ENCODE assay signal across 8 cellular contexts in genomic region chr5:115838885-115839518, GRCh38. TPM values are rescaled to one million over a fixed set of nuclear protein-coding genes. Genes with fewer than 3 reads are reported as not detected.
A peak's percentile ranks its signal among the peaks of the same experiment; 100 is the strongest.
DNase-seq lines count a peak whose midpoint lies in the region; ATAC-seq, FAIRE-seq and TF ChIP-seq lines count a peak whose summit lies in the region.

No MANE protein-coding gene starts in this region.

- TF ChIP-seq CTCF in C4-2B (conservative IDR thresholded peaks at IDR 0.05) (peak; percentile 81), IMR-90 (conservative IDR thresholded peaks at IDR 0.05; ENCODE audit: low read depth, low read length) (peak; percentile 56)

- peaks cover 50% of the 10 kb centered on the region for H3K36me3 Mint-ChIP-seq in dendritic cell treated with granulocyte-macrophage colony-stimulating factor and Interleukin-4, amounts not matched to agents 40 ng/mL and 50 ng/mL, for 4 days (ENCODE audit: low read depth)
- H3K36me3 Mint-ChIP-seq in naive thymus-derived CD4-positive, alpha-beta T cell, result peaks cover 5 to 31% (median 19%) of the 10 kb centered on the region in 5 donors

- no TSS peak for BruUV-seq in IMR-90 (replicated peaks; lab: Mats Ljungman, UMichigan)

- H4K5ac ChIP-seq in IMR-90 (ENCODE audit: low read depth, low read length), result no peak overlapping the region

- H2BK5ac ChIP-seq in IMR-90 (ENCODE audit: low read depth, low read length, poor library complexity, severe bottlenecking), result no peak overlapping the region

- H3K14ac ChIP-seq in IMR-90 (replicated peaks; ENCODE audit: low read depth, low read length), result no peak overlapping the region

- ATAC-seq in IMR-90 (ENCODE audit: low read depth) (no peak), HG02840 (IDR thresholded peaks at IDR 0.05; ENCODE audit: low FRiP score, unreplicated experiment) (no peak), HG02884 (IDR thresholded peaks at IDR 0.05; ENCODE audit: unreplicated experiment) (no peak)
- peak; percentile 44 for ATAC-seq in naive thymus-derived CD4-positive, alpha-beta T cell

- H4K20me1 ChIP-seq in IMR-90 (ENCODE audit: insufficient read depth, low read length), result peaks cover 23% of the 10 kb centered on the region

- H3K36me3 ChIP-seq in IMR-90 (ENCODE audit: control insufficient read depth, insufficient read depth, low read length), result peaks cover 10% of the 10 kb centered on the region
- H3K36me3 ChIP-seq in naive thymus-derived CD4-positive, alpha-beta T cell (ENCODE audit: control insufficient read depth in 2 of 3, insufficient read depth in 3 of 3, low read length in 3 of 3), result peaks cover 13 to 34% (median 20%) of the 10 kb centered on the region in 3 experiments

- peak; percentile 46 for TF ChIP-seq RAD21 in IMR-90 (IDR thresholded peaks at IDR 0.05; ENCODE audit: low read length)

- intact Hi-C loops in IMR-90 (cut with micrococcal nuclease), result loop anchor here (1.0 to 10.0 kb wide), 3 partner anchors 205 to 527 kb away; partner anchors contain the start of gene FEM1C
- intact Hi-C loops in dendritic cell treated with granulocyte-macrophage colony-stimulating factor and Interleukin-4, amounts not matched to agents 40 ng/mL and 50 ng/mL, for 4 days (cut with micrococcal nuclease), result loop anchor here (2.0 to 5.0 kb wide), 2 partner anchors 202 to 532 kb away; no protein-coding TSS in a partner anchor
- intact Hi-C loops in naive thymus-derived CD4-positive, alpha-beta T cell (cut with micrococcal nuclease), result loop anchor here (1.0 to 2.0 kb wide), 5 partner anchors 8 to 530 kb away; no protein-coding TSS in a partner anchor

- H3K4me3 ChIP-seq in IMR-90 (ENCODE audit: insufficient read depth, low read depth, low read length), result no peak overlapping the region
- H3K4me3 ChIP-seq in naive thymus-derived CD4-positive, alpha-beta T cell (ENCODE audit: low read length), result peak overlapping the region; percentile 19

- H3K27me3 Mint-ChIP-seq in dendritic cell treated with granulocyte-macrophage colony-stimulating factor and Interleukin-4, amounts not matched to agents 40 ng/mL and 50 ng/mL, for 4 days, result no peaks in the 10 kb centered on the region
- peaks cover 0 to 7% (median 0%) of the 10 kb centered on the region in 5 donors for H3K27me3 Mint-ChIP-seq in naive thymus-derived CD4-positive, alpha-beta T cell

- peaks cover 13 to 17% of the 10 kb centered on the region in 2 experiments for H3K79me1 ChIP-seq in IMR-90 (ENCODE audit: low read depth in 1 of 2, low read length in 2 of 2)

- no peak overlapping the region for H2AK9ac ChIP-seq in IMR-90 (replicated peaks; ENCODE audit: low read depth, low read length, poor library complexity)

- H2BK120ac ChIP-seq in IMR-90 (ENCODE audit: low read depth, low read length), result no peak overlapping the region

- H3K9ac ChIP-seq in IMR-90 (ENCODE audit: low read depth, low read length), result no peak overlapping the region

- H3K27ac ChIP-seq in C4-2B, result no peak overlapping the region
- no peak overlapping the region for H3K27ac ChIP-seq in IMR-90 (ENCODE audit: insufficient read depth, low read length)
- H3K27ac ChIP-seq in naive thymus-derived CD4-positive, alpha-beta T cell (ENCODE audit: low read depth, low read length), result peak overlapping the region; percentile 42

- H3K56ac ChIP-seq in IMR-90 (ENCODE audit: extremely low read depth, insufficient read depth, low read length), result no peak overlapping the region

- H3K23ac ChIP-seq in IMR-90 (ENCODE audit: low read depth, low read length), result no peak overlapping the region

- H3K4me1 Mint-ChIP-seq in dendritic cell treated with granulocyte-macrophage colony-stimulating factor and Interleukin-4, amounts not matched to agents 40 ng/mL and 50 ng/mL, for 4 days (ENCODE audit: low read depth), result peaks cover 43% of the 10 kb centered on the region
- peaks cover 30 to 74% (median 60%) of the 10 kb centered on the region in 7 donors for H3K4me1 Mint-ChIP-seq in naive thymus-derived CD4-positive, alpha-beta T cell

- no peaks in the 10 kb centered on the region for H3K9me3 Mint-ChIP-seq in dendritic cell treated with granulocyte-macrophage colony-stimulating factor and Interleukin-4, amounts not matched to agents 40 ng/mL and 50 ng/mL, for 4 days
- no peaks in the 10 kb centered on the region for H3K9me3 Mint-ChIP-seq in naive thymus-derived CD4-positive, alpha-beta T cell

- dilution Hi-C loops in IMR-90 (cut with HindIII; ENCODE audit: low sequenced_read_pairs, unreplicated experiment), result no loop called here

- CTCF ChIA-PET in IMR-90 (lab: Yijun Ruan, JAX), result interaction anchor here (0.7 to 2.1 kb wide), 2 partner anchors 204 to 335 kb away, joined by 3 to 5 read pairs; no protein-coding TSS in a partner anchor
- CTCF ChIA-PET in naive thymus-derived CD4-positive, alpha-beta T cell (lab: Charles Lee), result interaction anchor here (1.0 to 1.2 kb wide), 2 partner anchors 204 to 529 kb away, joined by 3 to 5 read pairs; no protein-coding TSS in a partner anchor

- H3K4me2 ChIP-seq in IMR-90 (ENCODE audit: low read depth, low read length), result peak overlapping the region; percentile 54

- no peak for TF ChIP-seq POLR2A in GM12891 (IDR thresholded peaks at IDR 0.05; ENCODE audit: low read depth, low read length)
- no peak for TF ChIP-seq POLR2A in IMR-90 (IDR thresholded peaks at IDR 0.05; ENCODE audit: low read depth, low read length)

- H3K4me3 Mint-ChIP-seq in dendritic cell treated with granulocyte-macrophage colony-stimulating factor and Interleukin-4, amounts not matched to agents 40 ng/mL and 50 ng/mL, for 4 days, result peak overlapping the region; percentile 50
- peak overlapping the region; percentile 76 to 100 (median 98) for H3K4me3 Mint-ChIP-seq in naive thymus-derived CD4-positive, alpha-beta T cell

- H3K18ac ChIP-seq in IMR-90 (ENCODE audit: low read depth, low read length), result no peak overlapping the region

- no peak overlapping the region for H3K4ac ChIP-seq in IMR-90 (ENCODE audit: low read depth, low read length)

- no peaks in the 10 kb centered on the region for H3K9me3 ChIP-seq in IMR-90 (ENCODE audit: control insufficient read depth, insufficient read depth, low read length)
- no peaks in the 10 kb centered on the region for H3K9me3 ChIP-seq in naive thymus-derived CD4-positive, alpha-beta T cell (ENCODE audit: control insufficient read depth in 2 of 3, low read length in 3 of 3)

- no peak overlapping the region for H4K91ac ChIP-seq in IMR-90 (ENCODE audit: insufficient read depth, low read depth, low read length)

- no CpG with 5 or more reads among the region's 10 CpGs for WGBS in IMR-90 (ENCODE audit: extremely low coverage in 2 of 2, insufficient read length in 1 of 2), 2 experiments

- H4K8ac ChIP-seq in IMR-90 (ENCODE audit: low read depth in 2 of 2, low read length in 2 of 2), result no peak overlapping the region

- no peak overlapping the region for H2BK15ac ChIP-seq in IMR-90 (ENCODE audit: low read depth, low read length)

- H3K4me1 ChIP-seq in IMR-90 (ENCODE audit: control insufficient read depth, insufficient read depth, low read length), result peaks cover 5% of the 10 kb centered on the region
- H3K4me1 ChIP-seq in naive thymus-derived CD4-positive, alpha-beta T cell (ENCODE audit: control insufficient read depth in 2 of 2, insufficient read depth in 2 of 2, low read length in 2 of 2), result peaks cover 34 to 36% of the 10 kb centered on the region in 2 donors

- H3K9me1 ChIP-seq in IMR-90 (ENCODE audit: insufficient read depth, low read length), result peaks cover 2% of the 10 kb centered on the region; the same call in 1 of the 2 replicates

- H2BK20ac ChIP-seq in IMR-90 (ENCODE audit: low read depth, low read length), result no peak overlapping the region

- FAIRE-seq in GM12891 (lab: Jason Lieb, UNC), result peak; percentile 38

- in situ Hi-C loops in IMR-90 (cut with MboI; ENCODE audit: low sequenced_read_pairs), result loop anchor here (5.0 to 25.0 kb wide), 2 partner anchors 212 to 552 kb away; partner anchors contain the start of genes CCDC112 and TMED7
- in situ Hi-C loops in SK-MEL-5 (cut with HindIII; ENCODE audit: low pct_unique_long_range_greater_than_20kb, low sequenced_read_pairs), result no loop called here

- POLR2A ChIA-PET in IMR-90 (lab: Charles Lee; ENCODE audit: unreplicated experiment), result no interaction called here
- POLR2A ChIA-PET in naive thymus-derived CD4-positive, alpha-beta T cell (lab: Charles Lee), result interaction anchor here (0.6 to 1.2 kb wide), 3 partner anchors 213 to 661 kb away, joined by 3 to 6 read pairs (median 4); partner anchors contain the start of gene COMMD10

- no peak overlapping the region for H2AK5ac ChIP-seq in IMR-90 (ENCODE audit: low read depth, low read length)

- H2AFZ ChIP-seq in IMR-90 (replicated peaks; ENCODE audit: low read length, poor library complexity), result no peak overlapping the region

- no peaks in the 10 kb centered on the region for H3K27me3 ChIP-seq in IMR-90 (ENCODE audit: control insufficient read depth, insufficient read depth, low read length)
- no peaks in the 10 kb centered on the region for H3K27me3 ChIP-seq in naive thymus-derived CD4-positive, alpha-beta T cell (ENCODE audit: control insufficient read depth in 2 of 2, insufficient read depth in 2 of 2, low read length in 2 of 2)

- no peak for DNase-seq in GM12891 (ENCODE audit: insufficient read length, low spot score)
- peak; percentile 53 for DNase-seq in IMR-90
- peak; percentile 81 for DNase-seq in SK-MEL-5 (ENCODE audit: low read depth, low spot score)
- DNase-seq in naive thymus-derived CD4-positive, alpha-beta T cell, result peak in 7 of 9 donors; percentile 48 to 73 (median 69)

- no peak overlapping the region for H3K27ac Mint-ChIP-seq in dendritic cell treated with granulocyte-macrophage colony-stimulating factor and Interleukin-4, amounts not matched to agents 40 ng/mL and 50 ng/mL, for 4 days
- H3K27ac Mint-ChIP-seq in naive thymus-derived CD4-positive, alpha-beta T cell, result peak overlapping the region in 8 of 9 donors; percentile 72 to 100 (median 96)

RNA-seq across cellular contexts. Expression of gene ATG12, which starts 2.4 kb away (rescaled TPM):
- polyA plus RNA-seq in GM12891 (2012; ENCODE audit: low read depth, missing spikeins), result 47.5 TPM
- 95.7 and 117 TPM in 2 replicates for total RNA-seq in IMR-90 (2012; rRNA removed)
- polyA plus RNA-seq in IMR-90 (2012; rRNA removed), result 55.6 and 68.0 TPM in 2 replicates
- 9.7 and 37.2 TPM in 2 replicates for polyA plus RNA-seq in IMR-90 (2012; cell fraction: cytosol; rRNA removed)
- 11.0 and 50.0 TPM in 2 replicates for polyA plus RNA-seq in IMR-90 (2012; cell fraction: nucleus; rRNA removed; ENCODE audit: low replicate concordance)
- total RNA-seq in SK-MEL-5 (2014; rRNA removed; shearing (Covaris generic)), result 52.0 and 65.1 TPM in 2 replicates
- polyA plus RNA-seq in SK-MEL-5 (2015; cell fraction: cytosol; rRNA removed), result 26.4 and 27.6 TPM in 2 replicates
- polyA plus RNA-seq in SK-MEL-5 (2015; cell fraction: nucleus; rRNA removed), result 99.3 and 136 TPM in 2 replicates
- total RNA-seq in naive thymus-derived CD4-positive, alpha-beta T cell, result 10 to 100 TPM; 47.9 to 84.9 (median 60.0) TPM
- polyA plus RNA-seq in naive thymus-derived CD4-positive, alpha-beta T cell, result 100 to 1,000 TPM in 1 of 2 donors, 10 to 100 TPM in 1; 99.8 to 141 TPM

RNA-seq across cellular contexts. Expression of gene AP3S1, which starts 2.7 kb away (rescaled TPM):
- polyA plus RNA-seq in GM12891 (2012; ENCODE audit: low read depth, missing spikeins), result 160 TPM
- 21.9 and 93.9 TPM in 2 replicates for total RNA-seq in IMR-90 (2012; rRNA removed)
- 52.8 and 73.1 TPM in 2 replicates for polyA plus RNA-seq in IMR-90 (2012; rRNA removed)
- polyA plus RNA-seq in IMR-90 (2012; cell fraction: cytosol; rRNA removed), result 9.1 and 56.1 TPM in 2 replicates
- 2.9 and 13.2 TPM in 2 replicates for polyA plus RNA-seq in IMR-90 (2012; cell fraction: nucleus; rRNA removed; ENCODE audit: low replicate concordance)
- 80.1 and 96.5 TPM in 2 replicates for total RNA-seq in SK-MEL-5 (2014; rRNA removed; shearing (Covaris generic))
- polyA plus RNA-seq in SK-MEL-5 (2015; cell fraction: cytosol; rRNA removed), result 69.6 and 85.3 TPM in 2 replicates
- 20.9 and 70.4 TPM in 2 replicates for polyA plus RNA-seq in SK-MEL-5 (2015; cell fraction: nucleus; rRNA removed)
- total RNA-seq in naive thymus-derived CD4-positive, alpha-beta T cell, result 10 to 100 TPM; 22.2 to 55.2 (median 43.3) TPM
- polyA plus RNA-seq in naive thymus-derived CD4-positive, alpha-beta T cell, result 10 to 100 TPM; 45.2 to 49.0 TPM

RNA-seq across cellular contexts. Expression of gene CDO1, which starts 22.5 kb away (rescaled TPM):
- 0.10 TPM for polyA plus RNA-seq in GM12891 (2012; ENCODE audit: low read depth, missing spikeins)
- total RNA-seq in IMR-90 (2012; rRNA removed), result 3.3 and 8.6 TPM in 2 replicates
- polyA plus RNA-seq in IMR-90 (2012; rRNA removed), result 4.8 and 7.9 TPM in 2 replicates
- 6.2 and 15.1 TPM in 2 replicates for polyA plus RNA-seq in IMR-90 (2012; cell fraction: cytosol; rRNA removed)
- 2.2 and 11.1 TPM in 2 replicates for polyA plus RNA-seq in IMR-90 (2012; cell fraction: nucleus; rRNA removed; ENCODE audit: low replicate concordance)
- total RNA-seq in SK-MEL-5 (2014; rRNA removed; shearing (Covaris generic)), result 0.42 and 1.1 TPM in 2 replicates
- polyA plus RNA-seq in SK-MEL-5 (2015; cell fraction: cytosol; rRNA removed), result 0.54 and 0.70 TPM in 2 replicates
- 0.10 TPM in 1 of 2 replicates, not detected in the other for polyA plus RNA-seq in SK-MEL-5 (2015; cell fraction: nucleus; rRNA removed)
- total RNA-seq in naive thymus-derived CD4-positive, alpha-beta T cell, result under 1 TPM in 1 of 5 experiments, not detected in 4; 0.22 TPM
- polyA plus RNA-seq in naive thymus-derived CD4-positive, alpha-beta T cell, result not detected
